In the genomic region with DNA sequence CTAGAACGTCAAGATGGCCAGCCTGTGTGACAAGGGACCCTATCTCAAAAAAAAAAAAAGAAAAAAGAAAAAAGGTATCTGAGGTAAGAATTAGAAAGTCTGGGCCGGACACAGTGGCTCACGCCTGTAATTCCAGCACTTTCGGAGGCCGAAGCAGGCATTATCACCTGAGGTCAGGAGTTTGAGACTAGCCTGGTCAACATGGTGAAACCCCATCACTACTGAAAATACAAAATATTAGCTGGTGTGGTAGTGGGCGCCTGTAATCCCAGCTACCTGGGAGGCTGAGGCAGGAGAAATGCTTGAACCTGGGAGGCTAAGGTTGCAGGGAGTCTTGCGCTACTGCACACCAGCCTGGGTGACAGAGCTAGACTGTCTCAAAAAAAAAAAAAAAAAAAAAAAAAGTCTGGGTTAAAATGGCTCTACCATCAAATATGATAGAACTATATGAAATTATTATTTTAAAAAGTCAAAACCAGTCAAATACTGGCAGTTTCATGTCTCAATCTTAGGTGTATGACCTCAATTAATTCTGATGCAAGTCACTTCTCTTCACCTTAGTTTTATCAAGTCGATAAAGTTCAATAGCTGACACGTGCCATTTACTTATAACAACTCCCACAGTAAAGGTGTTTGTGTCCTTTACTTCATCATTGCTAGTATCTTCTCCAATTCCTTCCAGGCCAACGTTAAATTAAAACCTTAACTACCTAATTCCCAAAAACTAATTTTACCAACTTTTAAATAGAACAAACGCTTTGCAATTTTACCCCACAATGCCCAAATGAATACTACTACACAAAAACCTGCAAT, we compare ENCODE assay signal across 8 cellular contexts. TPM values are rescaled to one million over a fixed set of nuclear protein-coding genes. Genes with fewer than 3 reads are reported as not detected.
A peak's percentile ranks its signal among the peaks of the same experiment; 100 is the strongest.
DNase-seq lines count a peak whose midpoint lies in the region; ATAC-seq and TF ChIP-seq lines count a peak whose summit lies in the region.

No MANE protein-coding gene starts in this region.

- H3K36me3 ChIP-seq in SK-N-SH (replicated peaks in 1 of 2; ENCODE audit: control insufficient read depth in 1 of 2, insufficient read depth in 2 of 2, low read length in 1 of 2) = peaks cover 30 to 35% of the 10 kb centered on the region in 2 experiments
- peaks cover 23% of the 10 kb centered on the region; the same call in 1 of the 2 replicates for H3K36me3 ChIP-seq in iPS DF 6.9 (ENCODE audit: control insufficient read depth, insufficient read depth, low read length)

- ATAC-seq in SK-N-SH treated with all-trans-retinoic acid at 6 μM for 48 hours (no peak), WTC11 (no peak), HG03521 (IDR thresholded peaks at IDR 0.05; ENCODE audit: unreplicated experiment) (no peak), left lobe of liver (no peak)
- no peak for ATAC-seq in stimulated activated naive B cell treated with anti-CD40 and anti-IgM and Interleukin-4, amounts not matched to agents 10 μg/mL and 1 μg/mL and 100 μg/mL, for 72 hours (replicated peaks)
- no peak for ATAC-seq in activated CD4-positive, CD25-positive, alpha-beta regulatory T cell treated with anti-CD3 and anti-CD28 coated beads, Interleukin-2, amount 50 U/mL, for 24 hours

- peaks cover 44% of the 10 kb centered on the region for H3K4me1 Mint-ChIP-seq in WTC11
- peaks cover 42 to 70% of the 10 kb centered on the region in 2 donors for H3K4me1 Mint-ChIP-seq in stimulated activated naive B cell treated with anti-CD40 and anti-IgM and Interleukin-4, amounts not matched to agents 10 μg/mL and 1 μg/mL and 100 μg/mL, for 72 hours

- H3K27ac ChIP-seq in SK-N-SH (ENCODE audit: low read depth in 2 of 2, low read length in 1 of 2) = peak overlapping the region; percentile 82 to 95; a peak in 3 of 4 replicates
- no peak overlapping the region for H3K27ac ChIP-seq in iPS DF 6.9 (ENCODE audit: low read length)

- TF ChIP-seq EP300 in SK-N-SH (IDR thresholded peaks at IDR 0.05; ENCODE audit: borderline replicate concordance in 1 of 2, low read depth in 1 of 2, low read length in 1 of 2) = no peak

- peak overlapping the region; percentile 85 to 94 for H3K4me3 ChIP-seq in SK-N-SH (ENCODE audit: low read depth in 2 of 2, low read length in 1 of 2)
- peak overlapping the region; percentile 86; the same call in 1 of the 2 replicates for H3K4me3 ChIP-seq in iPS DF 6.9 (ENCODE audit: low read length)

- TF ChIP-seq CTCF in SK-N-SH (IDR thresholded peaks at IDR 0.05) (no peak), WTC11 (IDR thresholded peaks at IDR 0.05) (no peak)

- H3K27ac Mint-ChIP-seq in WTC11 = peak overlapping the region; percentile 97
- peak overlapping the region; percentile 99 for H3K27ac Mint-ChIP-seq in stimulated activated naive B cell treated with anti-CD40 and anti-IgM and Interleukin-4, amounts not matched to agents 10 μg/mL and 1 μg/mL and 100 μg/mL, for 72 hours

- H3K4me2 ChIP-seq in SK-N-SH = peak overlapping the region; percentile 77

- no peaks in the 10 kb centered on the region for H3K9me3 Mint-ChIP-seq in WTC11
- peaks cover 0 to 2% of the 10 kb centered on the region in 2 donors for H3K9me3 Mint-ChIP-seq in stimulated activated naive B cell treated with anti-CD40 and anti-IgM and Interleukin-4, amounts not matched to agents 10 μg/mL and 1 μg/mL and 100 μg/mL, for 72 hours

- DNase-seq in SK-N-SH (no peak), WTC11 (ENCODE audit: low spot score) (no peak), iPS DF 6.9 (ENCODE audit: low read depth, low spot score) (no peak), left lobe of liver (ENCODE audit: low spot score) (no peak)
- no peak for DNase-seq in stimulated activated naive B cell treated with anti-CD40 and anti-IgM and Interleukin-4, amounts not matched to agents 10 μg/mL and 1 μg/mL and 100 μg/mL, for 72 hours

- no peak overlapping the region for H2AFZ ChIP-seq in SK-N-SH (ENCODE audit: low read depth)

- no peaks in the 10 kb centered on the region for H4K20me1 ChIP-seq in SK-N-SH (ENCODE audit: insufficient read depth)

- no peak for TF ChIP-seq RAD21 in SK-N-SH (IDR thresholded peaks at IDR 0.05; ENCODE audit: low read length)

- peaks cover 8 to 10% of the 10 kb centered on the region in 2 experiments; a peak in 3 of 4 replicates for H3K4me1 ChIP-seq in SK-N-SH (ENCODE audit: control insufficient read depth in 1 of 2, insufficient read depth in 2 of 2, low read depth in 1 of 2, low read length in 1 of 2)
- H3K4me1 ChIP-seq in iPS DF 6.9 (ENCODE audit: control insufficient read depth, insufficient read depth, low read length) = no peaks in the 10 kb centered on the region; the same call in 1 of the 2 replicates

- peaks cover 36% of the 10 kb centered on the region for H3K36me3 Mint-ChIP-seq in WTC11
- peaks cover 48 to 64% of the 10 kb centered on the region in 2 donors for H3K36me3 Mint-ChIP-seq in stimulated activated naive B cell treated with anti-CD40 and anti-IgM and Interleukin-4, amounts not matched to agents 10 μg/mL and 1 μg/mL and 100 μg/mL, for 72 hours

- CTCF ChIA-PET in SK-N-SH (lab: Yijun Ruan, JAX) = interaction anchor here (2.3 to 2.5 kb wide), 2 partner anchors 17 to 36 kb away, joined by 5 to 14 read pairs; no protein-coding TSS in a partner anchor
- CTCF ChIA-PET in WTC11 (lab: Charles Lee) = interaction anchor here (0.6 kb wide), 1 partner anchor 928 kb away, joined by 4 read pairs; no protein-coding TSS in a partner anchor

- 59% methylated on average over 11 of the region's 11 CpGs for WGBS in SK-N-SH (ENCODE audit: low lambda C conversion rate)
- 100% methylated on average over 2 of the region's 11 CpGs for WGBS in iPS DF 6.9 (ENCODE audit: insufficient coverage, insufficient read length)

- POLR2A ChIA-PET in SK-N-SH (lab: Yijun Ruan, JAX) (interaction anchor here (1.7 kb wide), 1 partner anchor 12 kb away, joined by 4 read pairs; no protein-coding TSS in a partner anchor), WTC11 (lab: Charles Lee) (interaction anchor here (0.8 to 2.5 kb wide), 2 partner anchors 17 to 158 kb away, joined by 3 to 14 read pairs; no protein-coding TSS in a partner anchor)

- peaks cover 44% of the 10 kb centered on the region for H3K79me2 ChIP-seq in SK-N-SH (ENCODE audit: insufficient read depth)

- H3K4me3 Mint-ChIP-seq in WTC11 = peak overlapping the region; percentile 93
- peak overlapping the region; percentile 93 to 97 for H3K4me3 Mint-ChIP-seq in stimulated activated naive B cell treated with anti-CD40 and anti-IgM and Interleukin-4, amounts not matched to agents 10 μg/mL and 1 μg/mL and 100 μg/mL, for 72 hours

- H3K27me3 ChIP-seq in SK-N-SH (ENCODE audit: insufficient read depth) (no peaks in the 10 kb centered on the region), iPS DF 6.9 (ENCODE audit: control insufficient read depth, insufficient read depth, low read length) (no peaks in the 10 kb centered on the region)

- H3K9ac ChIP-seq in SK-N-SH = peak overlapping the region; percentile 88

- H3K27me3 Mint-ChIP-seq in WTC11 (ENCODE audit: low read depth) = no peaks in the 10 kb centered on the region
- no peaks in the 10 kb centered on the region for H3K27me3 Mint-ChIP-seq in stimulated activated naive B cell treated with anti-CD40 and anti-IgM and Interleukin-4, amounts not matched to agents 10 μg/mL and 1 μg/mL and 100 μg/mL, for 72 hours

- peaks cover 24% of the 10 kb centered on the region for H3F3A ChIP-seq in SK-N-SH (replicated peaks; ENCODE audit: insufficient read depth)

- no peaks in the 10 kb centered on the region for H3K9me3 ChIP-seq in SK-N-SH
- no peaks in the 10 kb centered on the region for H3K9me3 ChIP-seq in iPS DF 6.9 (ENCODE audit: control insufficient read depth, insufficient read depth, low read length)

- no peaks in the 10 kb centered on the region for H3K9me2 ChIP-seq in SK-N-SH

TF ChIP-seq in SK-N-SH, 30 proteins besides CTCF, POLR2A, EP300 and RAD21 (continues in another document):
- no peak for TF ChIP-seq TEAD4 (IDR thresholded peaks at IDR 0.05; ENCODE audit: borderline replicate concordance, insufficient read depth)
- TF ChIP-seq GATA2 (CRISPR knock-in tag; IDR thresholded peaks at IDR 0.05) = no peak
- TF ChIP-seq MXI1 (IDR thresholded peaks at IDR 0.05; ENCODE audit: low read depth, low read length) = no peak
- TF ChIP-seq, protein P1, sequence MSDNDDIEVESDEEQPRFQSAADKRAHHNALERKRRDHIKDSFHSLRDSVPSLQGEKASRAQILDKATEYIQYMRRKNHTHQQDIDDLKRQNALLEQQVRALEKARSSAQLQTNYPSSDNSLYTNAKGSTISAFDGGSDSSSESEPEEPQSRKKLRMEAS (IDR thresholded peaks at IDR 0.05; ENCODE audit: low read depth) = no peak
- no peak for TF ChIP-seq ELF1 (IDR thresholded peaks at IDR 0.05)
- TF ChIP-seq POLR2AphosphoS5 (IDR thresholded peaks at IDR 0.05; ENCODE audit: low read depth, low read length) = no peak
- no peak for TF ChIP-seq FOXJ3 (CRISPR knock-in tag; IDR thresholded peaks at IDR 0.05)

TF ChIP-seq in WTC11, 78 proteins besides CTCF, POLR2A, EP300 and RAD21 (continues in another document):
- TF ChIP-seq, protein P2, sequence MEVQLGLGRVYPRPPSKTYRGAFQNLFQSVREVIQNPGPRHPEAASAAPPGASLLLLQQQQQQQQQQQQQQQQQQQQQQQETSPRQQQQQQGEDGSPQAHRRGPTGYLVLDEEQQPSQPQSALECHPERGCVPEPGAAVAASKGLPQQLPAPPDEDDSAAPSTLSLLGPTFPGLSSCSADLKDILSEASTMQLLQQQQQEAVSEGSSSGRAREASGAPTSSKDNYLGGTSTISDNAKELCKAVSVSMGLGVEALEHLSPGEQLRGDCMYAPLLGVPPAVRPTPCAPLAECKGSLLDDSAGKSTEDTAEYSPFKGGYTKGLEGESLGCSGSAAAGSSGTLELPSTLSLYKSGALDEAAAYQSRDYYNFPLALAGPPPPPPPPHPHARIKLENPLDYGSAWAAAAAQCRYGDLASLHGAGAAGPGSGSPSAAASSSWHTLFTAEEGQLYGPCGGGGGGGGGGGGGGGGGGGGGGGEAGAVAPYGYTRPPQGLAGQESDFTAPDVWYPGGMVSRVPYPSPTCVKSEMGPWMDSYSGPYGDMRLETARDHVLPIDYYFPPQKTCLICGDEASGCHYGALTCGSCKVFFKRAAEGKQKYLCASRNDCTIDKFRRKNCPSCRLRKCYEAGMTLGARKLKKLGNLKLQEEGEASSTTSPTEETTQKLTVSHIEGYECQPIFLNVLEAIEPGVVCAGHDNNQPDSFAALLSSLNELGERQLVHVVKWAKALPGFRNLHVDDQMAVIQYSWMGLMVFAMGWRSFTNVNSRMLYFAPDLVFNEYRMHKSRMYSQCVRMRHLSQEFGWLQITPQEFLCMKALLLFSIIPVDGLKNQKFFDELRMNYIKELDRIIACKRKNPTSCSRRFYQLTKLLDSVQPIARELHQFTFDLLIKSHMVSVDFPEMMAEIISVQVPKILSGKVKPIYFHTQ (CRISPR knock-in tag; IDR thresholded peaks at IDR 0.05) = peak; percentile 38; the same call in 1 of the 2 replicates

RNA-seq across cellular contexts. Expression of a gene that starts 1.1 kb away (rescaled TPM):
- polyA plus RNA-seq in SK-N-SH (2012; rRNA removed) = 5,671 and 6,732 TPM in 2 replicates
- 8,905 and 12,338 TPM in 2 replicates for polyA plus RNA-seq in SK-N-SH (2012; cell fraction: cytosol; rRNA removed)
- 1,097 and 1,261 TPM in 2 replicates for polyA plus RNA-seq in SK-N-SH (2012; cell fraction: nucleus; rRNA removed)
- 2,589 to 2,799 TPM (median 2,697 TPM) in 3 replicates for total RNA-seq in WTC11 (2021)
- 518 TPM for total RNA-seq in left lobe of liver
